Comparison of ENCODE assay signal across 14 cellular contexts in the genomic region with DNA sequence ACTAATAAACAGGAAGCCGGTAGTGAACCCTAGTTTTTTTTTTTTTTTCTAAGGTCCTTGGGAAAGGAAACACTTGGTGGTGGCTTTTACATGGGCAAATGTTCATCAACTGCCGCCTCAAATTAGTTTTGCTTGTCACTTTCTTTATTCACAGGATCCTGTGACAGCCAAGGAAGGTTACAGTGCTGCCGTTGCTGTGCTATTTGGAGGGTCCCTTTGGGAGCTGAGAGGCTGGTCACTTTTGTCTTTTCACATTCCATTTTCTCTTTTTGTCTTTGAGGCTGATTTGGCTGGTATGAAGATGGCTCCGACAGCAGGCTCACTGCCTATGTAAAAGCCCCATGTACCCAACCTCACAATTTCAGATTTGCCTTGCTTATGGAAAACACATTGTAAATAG.
"Had no signal": no experiment of that assay in that cellular context is flagged by ENCODE, and none has a peak within 500 bp of the region (broad histone marks: within the 10 kb centered on the region; RNA-seq: fewer than 3 reads in every experiment).

No MANE protein-coding gene starts in this region.

- H3K9me3 Mint-ChIP-seq: activated T-helper 1 cell treated with anti-CD3 and anti-CD28 coated beads, Interleukin-12 subunit alpha, Interleukin-12 subunit beta, Interleukin-2, Interleukin-4 antibody, amounts not matched to agents 30 ng/mL and 10 ng/mL and 1 ng/mL, durations not matched to agents 14 hours and 24 hours and 36 hours; memory B cell; type B pancreatic cell had no signal

- H3K27ac Mint-ChIP-seq: activated CD4-positive, alpha-beta memory T cell treated with anti-CD3 and anti-CD28 coated beads for 36 hours; activated T-helper 1 cell treated with anti-CD3 and anti-CD28 coated beads, Interleukin-12 subunit alpha, Interleukin-12 subunit beta, Interleukin-2, Interleukin-4 antibody, amounts not matched to agents 30 ng/mL and 10 ng/mL and 1 ng/mL, durations not matched to agents 14 hours and 24 hours and 36 hours; memory B cell had no signal

- H3K27me3 ChIP-seq: dorsolateral prefrontal cortex, esophagus squamous epithelium, left lung had no signal

- H3K36me3 Mint-ChIP-seq: activated CD4-positive, alpha-beta memory T cell treated with anti-CD3 and anti-CD28 coated beads for 36 hours; memory B cell; type B pancreatic cell had no signal

- H3K36me3 ChIP-seq: esophagus squamous epithelium, left lung had no signal

- H3K27me3 Mint-ChIP-seq: activated CD4-positive, alpha-beta memory T cell treated with anti-CD3 and anti-CD28 coated beads for 36 hours had no signal

- H3K4me3 ChIP-seq: dorsolateral prefrontal cortex, esophagus squamous epithelium, left lung had no signal

- DNase-seq: activated CD4-positive, alpha-beta memory T cell treated with anti-CD3 and anti-CD28 coated beads for 36 hours; activated CD4-positive, alpha-beta T cell treated with anti-CD3 and anti-CD28 coated beads for 1 hour; activated naive CD4-positive, alpha-beta T cell; aorta; dorsolateral prefrontal cortex; esophagus squamous epithelium; left lung; occipital lobe; stimulated activated CD4-positive, alpha-beta T cell treated with anti-CD3 and anti-CD28 coated beads, Interleukin-12 subunit alpha, Interleukin-12 subunit beta, amount 100 ng/mL, for 4 hours; stimulated activated CD4-positive, alpha-beta T cell treated with anti-CD3 and anti-CD28 coated beads, Interleukin-2, amount 100 ng/mL, for 48 hours; stimulated activated naive CD4-positive, alpha-beta T cell treated with Interleukin-2 at 50 U/mL for 16 hours had no signal

- H3K9me3 ChIP-seq: esophagus squamous epithelium, left lung had no signal

- H3K27ac ChIP-seq: left lung had no signal

- H3K4me3 Mint-ChIP-seq: activated CD4-positive, alpha-beta memory T cell treated with anti-CD3 and anti-CD28 coated beads for 36 hours; activated T-helper 1 cell treated with anti-CD3 and anti-CD28 coated beads, Interleukin-12 subunit alpha, Interleukin-12 subunit beta, Interleukin-2, Interleukin-4 antibody, amounts not matched to agents 30 ng/mL and 10 ng/mL and 1 ng/mL, durations not matched to agents 14 hours and 24 hours and 36 hours; memory B cell had no signal
